Comparison of ENCODE assay signal across 24 cellular contexts in genomic region chr2:239461551-239462515, GRCh38.
DNase-seq lines count a peak whose midpoint lies in the region; ATAC-seq, FAIRE-seq and TF ChIP-seq lines count a peak whose summit lies in the region.
"Had no signal": no experiment of that assay in that cellular context is flagged by ENCODE, and none has a peak within 500 bp of the region (broad histone marks: within the 10 kb centered on the region; RNA-seq: fewer than 3 reads in every experiment).

No MANE protein-coding gene starts in this region.

- H3K27ac ChIP-seq in endodermal cell (ENCODE audit: low read depth, low read length): no peak overlapping the region
- H3K27ac ChIP-seq in sigmoid colon: no peak overlapping the region
- H3K27ac ChIP-seq: 22Rv1, HL-60 had no signal

- H3K4me3 ChIP-seq in endodermal cell (ENCODE audit: low read length): no peak overlapping the region
- H3K4me3 ChIP-seq in sigmoid colon: no peak overlapping the region
- H3K4me3 ChIP-seq: BLaER1 treated with 17β-estradiol and CSF1 and Interleukin-3, amounts not matched to agents 10 nM and 100 nM had no signal

- H3K36me3 ChIP-seq in endodermal cell (ENCODE audit: control insufficient read depth, insufficient read depth, low read length) (no peaks in the 10 kb centered on the region), sigmoid colon (no peaks in the 10 kb centered on the region)
- H3K36me3 ChIP-seq: BLaER1 treated with 17β-estradiol and CSF1 and Interleukin-3, amounts not matched to agents 10 nM and 100 nM had no signal

- intact Hi-C loops in sigmoid colon (cut with DNase I): no loop called here

- TF ChIP-seq CTCF in endodermal cell (conservative IDR thresholded peaks at IDR 0.05) (no peak), sigmoid colon (IDR thresholded peaks at IDR 0.05) (no peak), GM10248 (IDR thresholded peaks at IDR 0.05; ENCODE audit: control extremely low read depth, extremely low read depth, low read depth, missing control alignments) (no peak), glutamatergic neuron (IDR thresholded peaks at IDR 0.05; ENCODE audit: partially characterized antibody, unreplicated experiment) (no peak)

- TF ChIP-seq POLR2A in sigmoid colon (IDR thresholded peaks at IDR 0.05): no peak

- H3K36me3 Mint-ChIP-seq in endodermal cell (ENCODE audit: low read depth) (no peaks in the 10 kb centered on the region), glutamatergic neuron (ENCODE audit: unreplicated experiment) (no peaks in the 10 kb centered on the region)

- no peaks in the 10 kb centered on the region for H3K9me3 ChIP-seq in endodermal cell (ENCODE audit: control insufficient read depth, low read length)
- no peaks in the 10 kb centered on the region for H3K9me3 ChIP-seq in sigmoid colon
- H3K9me3 ChIP-seq: BLaER1 treated with 17β-estradiol and CSF1 and Interleukin-3, amounts not matched to agents 10 nM and 100 nM had no signal

- CTCF ChIA-PET in GM10248 (lab: Yijun Ruan, JAX): no interaction called here

- TF ChIP-seq EP300 in sigmoid colon (IDR thresholded peaks at IDR 0.05): no peak

- DNase-seq in activated CD4-positive, alpha-beta T cell treated with anti-CD3 and anti-CD28 coated beads for 1 hour: peak; percentile 4
- no peak for DNase-seq in activated CD4-positive, alpha-beta T cell treated with anti-CD3 and anti-CD28 coated beads, Interleukin-2, amount 50 U/mL, for 1 hour
- peak; percentile 73 for DNase-seq in RCC 7860 (ENCODE audit: low spot score)
- DNase-seq in endodermal cell: peak; percentile 32
- DNase-seq in sigmoid colon: peak; percentile 53
- no peak for DNase-seq in GM10248 (ENCODE audit: extremely low spot score)
- DNase-seq in glutamatergic neuron: no peak
- DNase-seq: cerebellar nuclear complex, foreskin melanocyte, GDM1, GOT3, KBM-7, NCI-H1105 treated with DMSO at 0.1 percent for 48 hours, NCI-H69, PC-3, trophoblast cell had no signal

- 89 to 90% methylated on average over 17 to 21 of the region's 21 CpGs for WGBS in endodermal cell (ENCODE audit: insufficient coverage in 1 of 2, insufficient read length in 1 of 2), 2 experiments
- WGBS in sigmoid colon, 2 donors: 77 to 90% methylated on average over 21 of the region's 21 CpGs

- no peak overlapping the region for H3K9ac ChIP-seq in endodermal cell (ENCODE audit: extremely low read depth, low read length, poor library complexity, severe bottlenecking)

- no peak for ATAC-seq in GM18867 (IDR thresholded peaks at IDR 0.05; ENCODE audit: unreplicated experiment)
- ATAC-seq: PC-3 had no signal

- POLR2A ChIA-PET in GM10248 (lab: Yijun Ruan, JAX): no interaction called here

- peak; percentile 83 for FAIRE-seq in RCC 7860 (lab: Jason Lieb, UNC)
- FAIRE-seq: endothelial cell of umbilical vein, GM12891, TTC549 had no signal

- H3K9me3 Mint-ChIP-seq in endodermal cell (no peaks in the 10 kb centered on the region), glutamatergic neuron (ENCODE audit: unreplicated experiment) (peaks cover 11% of the 10 kb centered on the region)
- H3K9me3 Mint-ChIP-seq: activated T-helper 2 cell treated with anti-CD3 and anti-CD28 coated beads, Interferon-gamma antibody, Interleukin-2, Interleukin-4, amounts not matched to agents 10 μg/mL and 5 μg/mL and 100 μg/mL, durations not matched to agents 14 hours and 24 hours and 36 hours had no signal

- no peak overlapping the region for H3K4me3 Mint-ChIP-seq in endodermal cell
- H3K4me3 Mint-ChIP-seq in glutamatergic neuron (ENCODE audit: unreplicated experiment): no peak overlapping the region

- H3K27ac Mint-ChIP-seq in endodermal cell (no peak overlapping the region), glutamatergic neuron (ENCODE audit: unreplicated experiment) (no peak overlapping the region)
- H3K27ac Mint-ChIP-seq: activated T-helper 2 cell treated with anti-CD3 and anti-CD28 coated beads, Interferon-gamma antibody, Interleukin-2, Interleukin-4, amounts not matched to agents 10 μg/mL and 5 μg/mL and 100 μg/mL, durations not matched to agents 14 hours and 24 hours and 36 hours had no signal

- H3K27me3 ChIP-seq in endodermal cell (ENCODE audit: control insufficient read depth, insufficient read depth, low read length, poor library complexity, severe bottlenecking) (no peaks in the 10 kb centered on the region), sigmoid colon (no peaks in the 10 kb centered on the region)
- H3K27me3 ChIP-seq: BLaER1 treated with 17β-estradiol and CSF1 and Interleukin-3, amounts not matched to agents 10 nM and 100 nM had no signal

- H3K4me1 ChIP-seq in endodermal cell (ENCODE audit: control insufficient read depth, insufficient read depth, low read length) (no peaks in the 10 kb centered on the region), sigmoid colon (peaks cover 0 to 23% (median 16%) of the 10 kb centered on the region in 4 donors)

- H3K27me3 Mint-ChIP-seq in endodermal cell (ENCODE audit: insufficient read depth) (no peaks in the 10 kb centered on the region), glutamatergic neuron (ENCODE audit: unreplicated experiment) (peaks cover 4% of the 10 kb centered on the region)

- H3K4me1 Mint-ChIP-seq in endodermal cell: no peaks in the 10 kb centered on the region
- H3K4me1 Mint-ChIP-seq in glutamatergic neuron (ENCODE audit: low read depth, unreplicated experiment): peaks cover 14% of the 10 kb centered on the region

Comparison
In these comparisons a context has a peak if more than half of its experiments do, and no peak if none do; other contexts are left out.
1. DNase-seq: peak in activated CD4-positive, alpha-beta T cell treated with anti-CD3 and anti-CD28 coated beads for 1 hour (single experiment), RCC 7860 (single experiment), endodermal cell (single experiment) and sigmoid colon (single experiment); none in activated CD4-positive, alpha-beta T cell treated with anti-CD3 and anti-CD28 coated beads, Interleukin-2, amount 50 U/mL, for 1 hour (single experiment), GM10248 (single experiment) and glutamatergic neuron (single experiment).